ENCODE assay signal across 9 cellular contexts in the genomic region with DNA sequence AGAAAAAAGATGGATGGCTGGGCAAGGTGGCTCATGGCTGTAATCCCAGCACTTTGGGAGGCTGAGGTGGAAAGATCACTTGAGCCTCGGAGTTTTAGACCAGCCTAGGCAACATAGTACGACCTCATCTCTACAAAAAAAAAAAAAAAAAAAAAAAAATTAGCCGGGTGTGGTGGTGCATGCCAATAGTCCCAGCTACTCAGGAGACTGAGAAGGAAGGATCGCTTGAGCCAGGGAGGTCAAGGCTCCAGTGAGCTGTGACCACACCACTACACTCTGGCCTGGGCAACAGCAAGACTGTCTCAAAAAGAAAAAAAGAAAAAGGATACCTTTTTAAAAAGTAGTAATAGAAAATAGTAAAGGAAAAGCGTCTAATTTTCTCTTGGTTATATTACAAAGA. TPM values are rescaled to one million over a fixed set of nuclear protein-coding genes. Genes with fewer than 3 reads are reported as not detected.
A peak's percentile ranks its signal among the peaks of the same experiment; 100 is the strongest.
DNase-seq lines count a peak whose midpoint lies in the region; ATAC-seq lines count a peak whose summit lies in the region.
"Had no signal": no experiment of that assay in that cellular context is flagged by ENCODE, and none has a peak within 500 bp of the region (broad histone marks: within the 10 kb centered on the region; RNA-seq: fewer than 3 reads in every experiment).

No MANE protein-coding gene starts in this region.

- H3K4me1 ChIP-seq in CD4-positive, CD25-positive, alpha-beta regulatory T cell (ENCODE audit: control insufficient read depth, insufficient read depth, low read length, poor library complexity, severe bottlenecking): peaks cover 28% of the 10 kb centered on the region

- no peaks in the 10 kb centered on the region for H3K9me3 ChIP-seq in CD4-positive, CD25-positive, alpha-beta regulatory T cell (ENCODE audit: control insufficient read depth in 2 of 2, low read length in 2 of 2)

- peaks cover 12% of the 10 kb centered on the region for H3K36me3 Mint-ChIP-seq in CD4-positive, CD25-positive, alpha-beta regulatory T cell
- no peaks in the 10 kb centered on the region for H3K36me3 Mint-ChIP-seq in activated T-helper 17 cell treated with anti-CD3 and anti-CD28 coated beads, Interleukin-2, amount 50 U/mL, for 72 hours (ENCODE audit: low read depth)
- peaks cover 0 to 7% of the 10 kb centered on the region in 2 donors for H3K36me3 Mint-ChIP-seq in naive B cell

- no peak overlapping the region for H3K27ac ChIP-seq in CD4-positive, CD25-positive, alpha-beta regulatory T cell (ENCODE audit: insufficient read depth, low read length, poor library complexity, severe bottlenecking)

- ATAC-seq in CD4-positive, CD25-positive, alpha-beta regulatory T cell (ENCODE audit: low read depth in 2 of 2): no peak
- ATAC-seq in GM21786 (IDR thresholded peaks at IDR 0.05; ENCODE audit: unreplicated experiment): peak; percentile 41
- ATAC-seq in activated T-helper 17 cell treated with anti-CD3 and anti-CD28 coated beads, Interleukin-2, amount 50 U/mL, for 72 hours (replicated peaks): no peak
- ATAC-seq in naive B cell (ENCODE audit: low read depth in 2 of 2): peak; percentile 32 to 40
- ATAC-seq in GM19467 (IDR thresholded peaks at IDR 0.05; ENCODE audit: unreplicated experiment): no peak

- no peaks in the 10 kb centered on the region for H3K36me3 ChIP-seq in CD4-positive, CD25-positive, alpha-beta regulatory T cell (ENCODE audit: control insufficient read depth, insufficient read depth, low read length)

- DNase-seq in CD4-positive, CD25-positive, alpha-beta regulatory T cell: no peak
- DNase-seq in naive B cell (no peak), D341Med (ENCODE audit: low spot score) (no peak), T-helper 9 cell (no peak), foreskin melanocyte (no peak)
- DNase-seq: activated CD4-positive, CD25-positive, alpha-beta regulatory T cell treated with anti-CD3 and anti-CD28 coated beads, Interleukin-2, amount 50 U/mL, for 72 hours had no signal

- no peaks in the 10 kb centered on the region for H3K9me3 Mint-ChIP-seq in CD4-positive, CD25-positive, alpha-beta regulatory T cell
- no peaks in the 10 kb centered on the region for H3K9me3 Mint-ChIP-seq in activated T-helper 17 cell treated with anti-CD3 and anti-CD28 coated beads, Interleukin-2, amount 50 U/mL, for 72 hours
- no peaks in the 10 kb centered on the region for H3K9me3 Mint-ChIP-seq in naive B cell

- peak overlapping the region; percentile 20 to 56 (median 35) for H3K27ac Mint-ChIP-seq in CD4-positive, CD25-positive, alpha-beta regulatory T cell
- peak overlapping the region; percentile 53 for H3K27ac Mint-ChIP-seq in activated T-helper 17 cell treated with anti-CD3 and anti-CD28 coated beads, Interleukin-2, amount 50 U/mL, for 72 hours
- peak overlapping the region; percentile 88 to 97 (median 94) for H3K27ac Mint-ChIP-seq in naive B cell

- peaks cover 4% of the 10 kb centered on the region for H3K27me3 Mint-ChIP-seq in CD4-positive, CD25-positive, alpha-beta regulatory T cell
- H3K27me3 Mint-ChIP-seq in activated T-helper 17 cell treated with anti-CD3 and anti-CD28 coated beads, Interleukin-2, amount 50 U/mL, for 72 hours: no peaks in the 10 kb centered on the region
- no peaks in the 10 kb centered on the region for H3K27me3 Mint-ChIP-seq in naive B cell

- peak overlapping the region; percentile 61 to 94 (median 74) for H3K4me3 Mint-ChIP-seq in CD4-positive, CD25-positive, alpha-beta regulatory T cell
- H3K4me3 Mint-ChIP-seq in activated T-helper 17 cell treated with anti-CD3 and anti-CD28 coated beads, Interleukin-2, amount 50 U/mL, for 72 hours: peak overlapping the region; percentile 70
- peak overlapping the region; percentile 62 to 90 (median 75) for H3K4me3 Mint-ChIP-seq in naive B cell

- peak overlapping the region; percentile 32 for H3K4me3 ChIP-seq in CD4-positive, CD25-positive, alpha-beta regulatory T cell (ENCODE audit: low read depth, low read length)

- H3K4me1 Mint-ChIP-seq in CD4-positive, CD25-positive, alpha-beta regulatory T cell: peaks cover 15 to 62% (median 40%) of the 10 kb centered on the region in 4 donors
- H3K4me1 Mint-ChIP-seq in activated T-helper 17 cell treated with anti-CD3 and anti-CD28 coated beads, Interleukin-2, amount 50 U/mL, for 72 hours: peaks cover 39% of the 10 kb centered on the region
- H3K4me1 Mint-ChIP-seq in naive B cell: peaks cover 34 to 71% (median 61%) of the 10 kb centered on the region in 3 donors

- no peaks in the 10 kb centered on the region for H3K27me3 ChIP-seq in CD4-positive, CD25-positive, alpha-beta regulatory T cell (ENCODE audit: control insufficient read depth, insufficient read depth, low read length)

RNA-seq across cellular contexts. Expression of gene ZNF652, which starts 20.7 kb away (rescaled TPM):
- total RNA-seq in CD4-positive, CD25-positive, alpha-beta regulatory T cell: 34.4 TPM
- polyA plus RNA-seq in CD4-positive, CD25-positive, alpha-beta regulatory T cell: 10 to 100 TPM in 3 of 4 donors, 1 to 10 TPM in 1; 8.9 to 22.3 (median 14.9) TPM
- total RNA-seq in activated T-helper 17 cell treated with anti-CD3 and anti-CD28 coated beads, Interleukin-2, amount 50 U/mL, for 72 hours: 10 to 100 TPM; 10.7 to 13.1 TPM
- polyA plus RNA-seq in naive B cell (ENCODE audit: low read depth in 6 of 6): 10 to 100 TPM; 16.9 to 38.2 (median 33.7) TPM

Comparison
In these comparisons a context has a peak if more than half of its experiments do, and no peak if none do; other contexts are left out.
1. ATAC-seq: peak in GM21786 (single experiment) and naive B cell (2 of 2); none in CD4-positive, CD25-positive, alpha-beta regulatory T cell (0 of 2), activated T-helper 17 cell treated with anti-CD3 and anti-CD28 coated beads, Interleukin-2, amount 50 U/mL, for 72 hours (single experiment) and GM19467 (single experiment).
2. H3K27ac Mint-ChIP-seq: peak in every context shown above with its lines; median percentile 94 in naive B cell; 53 in activated T-helper 17 cell treated with anti-CD3 and anti-CD28 coated beads, Interleukin-2, amount 50 U/mL, for 72 hours; 35 in CD4-positive, CD25-positive, alpha-beta regulatory T cell.
3. Peak in every context shown above with its lines, with median percentiles within 50 percentile points of each other: H3K4me3 Mint-ChIP-seq.